In the genomic region with DNA sequence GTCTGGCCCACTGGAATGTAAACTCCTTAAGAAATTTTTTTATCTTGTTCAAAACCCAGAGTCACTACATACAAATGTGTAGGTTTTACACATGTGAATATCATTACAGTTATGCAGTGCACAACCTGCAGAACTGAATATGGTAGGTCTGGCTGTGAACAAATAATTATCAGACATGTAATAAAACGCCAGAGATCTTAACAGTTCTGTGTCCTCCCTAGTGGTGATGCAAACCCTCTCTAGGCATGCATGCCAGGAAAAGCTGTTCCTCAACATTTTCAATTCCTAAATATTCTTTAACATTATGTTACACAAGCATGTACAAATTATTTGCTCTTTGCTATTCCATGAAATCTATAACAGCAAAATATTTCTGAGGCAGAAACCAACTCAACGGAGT, we compare ENCODE assay signal across 27 cellular contexts.
"Had no signal": no experiment of that assay in that cellular context is flagged by ENCODE, and none has a peak within 500 bp of the region (broad histone marks: within the 10 kb centered on the region; RNA-seq: fewer than 3 reads in every experiment).

No MANE protein-coding gene starts in this region.

- H3K27ac Mint-ChIP-seq: activated B cell treated with CpG ODN at 0.5 μM for 24 hours; activated CD4-positive, alpha-beta T cell treated with anti-CD3 and anti-CD28 coated beads for 36 hours; activated naive CD8-positive, alpha-beta T cell treated with anti-CD3 and anti-CD28 coated beads for 36 hours; effector memory CD8-positive, alpha-beta T cell; naive thymus-derived CD4-positive, alpha-beta T cell; stimulated activated memory B cell treated with anti-CD40 and anti-IgM and Interleukin-4, amounts not matched to agents 10 μg/mL and 1 μg/mL and 100 μg/mL, for 72 hours; T-helper 17 cell had no signal

- H3K4me2 ChIP-seq: neural progenitor cell had no signal

- DNase-seq: activated B cell treated with CpG ODN at 0.5 μM for 24 hours; activated CD4-positive, alpha-beta T cell treated with anti-CD3 and anti-CD28 coated beads for 36 hours; activated CD4-positive, alpha-beta T cell treated with anti-CD3 and anti-CD28 coated beads, Interleukin-2, amount 50 U/mL, for 4 hours; activated CD8-positive, alpha-beta memory T cell treated with anti-CD3 and anti-CD28 coated beads, Interleukin-2, amount 50 U/mL, for 48 hours; activated naive CD4-positive, alpha-beta T cell treated with Interleukin-2 at 50 U/mL for 16 hours; activated naive CD8-positive, alpha-beta T cell treated with anti-CD3 and anti-CD28 coated beads for 36 hours; activated T-cell treated with anti-CD3 and anti-CD28 coated beads, Interleukin-2, amount 50 U/mL, for 4 hours; body of pancreas; caudate nucleus; dorsolateral prefrontal cortex; effector memory CD8-positive, alpha-beta T cell; kidney glomerular epithelial cell; left lung; naive thymus-derived CD4-positive, alpha-beta T cell; ovary; psoas muscle; stimulated activated CD4-positive, alpha-beta T cell treated with anti-CD3 and anti-CD28 coated beads, Interleukin-2, amount 100 ng/mL, for 24 hours; stomach; SW 1271; T-helper 17 cell had no signal

- H3K36me3 ChIP-seq: left lung, neural progenitor cell, ovary, right atrium auricular region, stomach, suprapubic skin had no signal

- H3K27me3 Mint-ChIP-seq: activated B cell treated with CpG ODN at 0.5 μM for 24 hours; activated CD4-positive, alpha-beta T cell treated with anti-CD3 and anti-CD28 coated beads for 36 hours; activated naive CD8-positive, alpha-beta T cell treated with anti-CD3 and anti-CD28 coated beads for 36 hours; effector memory CD8-positive, alpha-beta T cell; naive thymus-derived CD4-positive, alpha-beta T cell; stimulated activated memory B cell treated with anti-CD40 and anti-IgM and Interleukin-4, amounts not matched to agents 10 μg/mL and 1 μg/mL and 100 μg/mL, for 72 hours; T-helper 17 cell had no signal

- H3K27ac ChIP-seq: body of pancreas, dorsolateral prefrontal cortex, left lung, ovary, psoas muscle, right atrium auricular region, skin epidermis, stomach, suprapubic skin, tibial nerve had no signal

- H3K4me3 Mint-ChIP-seq: activated B cell treated with CpG ODN at 0.5 μM for 24 hours; activated CD4-positive, alpha-beta T cell treated with anti-CD3 and anti-CD28 coated beads for 36 hours; activated naive CD8-positive, alpha-beta T cell treated with anti-CD3 and anti-CD28 coated beads for 36 hours; activated T-cell treated with anti-CD3 and anti-CD28 coated beads, Interleukin-2, amount 50 U/mL, for 4 hours; effector memory CD8-positive, alpha-beta T cell; naive thymus-derived CD4-positive, alpha-beta T cell; neural progenitor cell; stimulated activated memory B cell treated with anti-CD40 and anti-IgM and Interleukin-4, amounts not matched to agents 10 μg/mL and 1 μg/mL and 100 μg/mL, for 72 hours; T-helper 17 cell had no signal

- H3K4me1 ChIP-seq: neural progenitor cell, psoas muscle, right atrium auricular region, suprapubic skin had no signal

- H3K27me3 ChIP-seq: body of pancreas, dorsolateral prefrontal cortex, left lung, neural progenitor cell, ovary, right atrium auricular region, stomach, suprapubic skin, tibial nerve had no signal

- H3K9ac ChIP-seq: neural progenitor cell had no signal

- H3K4me1 Mint-ChIP-seq: activated B cell treated with CpG ODN at 0.5 μM for 24 hours; activated CD4-positive, alpha-beta T cell treated with anti-CD3 and anti-CD28 coated beads for 36 hours; activated naive CD8-positive, alpha-beta T cell treated with anti-CD3 and anti-CD28 coated beads for 36 hours; stimulated activated memory B cell treated with anti-CD40 and anti-IgM and Interleukin-4, amounts not matched to agents 10 μg/mL and 1 μg/mL and 100 μg/mL, for 72 hours; T-helper 17 cell had no signal

- H3K4me3 ChIP-seq: body of pancreas, dorsolateral prefrontal cortex, left lung, lung, neural progenitor cell, ovary, psoas muscle, right atrium auricular region, skin epidermis, stomach, suprapubic skin, tibial nerve had no signal

- H2AFZ ChIP-seq: neural progenitor cell had no signal

- H3K9me3 ChIP-seq: body of pancreas, ovary, psoas muscle, right atrium auricular region had no signal
